Comparison of ENCODE assay signal across 1 cellular context in genomic region chr1:241460098-241460873, GRCh38.
TF ChIP-seq lines count a peak whose summit lies in the region.

No MANE protein-coding gene starts in this region.

TF ChIP-seq in HEK293, 187 proteins besides CTCF, POLR2A, EP300 and RAD21 (continued from another document):
- TF ChIP-seq ZNF449 (tag by site-specific recombination; IDR thresholded peaks at IDR 0.05) (0 out of 2 replicates have a peak, but pooled peaks have one; percentile 25), ZNF596 (tag by site-specific recombination; IDR thresholded peaks at IDR 0.05) (0 out of 2 replicates have a peak, but pooled peaks have one; percentile 62), SCRT1 (tag by site-specific recombination; IDR thresholded peaks at IDR 0.05; ENCODE audit: borderline replicate concordance) (0 out of 2 replicates have a peak, but pooled peaks have one; percentile 45), SETDB1 (IDR thresholded peaks at IDR 0.05; ENCODE audit: insufficient read length, low read length) (no peak), GLI2 (tag by site-specific recombination; IDR thresholded peaks at IDR 0.05; ENCODE audit: borderline replicate concordance, low read depth) (peak; percentile 97), ZNF610 (tag by site-specific recombination; IDR thresholded peaks at IDR 0.05; ENCODE audit: borderline replicate concordance) (peak; percentile 73; the same call in 1 of the 2 replicates), ZNF138 (tag by site-specific recombination; IDR thresholded peaks at IDR 0.05; ENCODE audit: borderline replicate concordance) (no peak), PRDM4 (tag by site-specific recombination; IDR thresholded peaks at IDR 0.05) (no peak), ZSCAN30 (tag by site-specific recombination; IDR thresholded peaks at IDR 0.05) (peak; percentile 58; the same call in 1 of the 2 replicates), TRIM28 (IDR thresholded peaks at IDR 0.05; ENCODE audit: borderline replicate concordance, low read length) (no peak), ZNF521 (tag by site-specific recombination; IDR thresholded peaks at IDR 0.05) (no peak), ZSCAN23 (tag by site-specific recombination; IDR thresholded peaks at IDR 0.05) (peak; percentile 92), FEZF1 (tag by site-specific recombination; IDR thresholded peaks at IDR 0.05) (peak; percentile 86), ZNF423 (tag by site-specific recombination; IDR thresholded peaks at IDR 0.05) (peak; percentile 78), KLF8 (tag by site-specific recombination; IDR thresholded peaks at IDR 0.05) (peak; percentile 97), ZNF639 (tag by site-specific recombination; IDR thresholded peaks at IDR 0.05) (peak; percentile 93; the same call in 1 of the 2 replicates), ZNF585B (tag by site-specific recombination; IDR thresholded peaks at IDR 0.05) (no peak), GLIS2 (tag by site-specific recombination; IDR thresholded peaks at IDR 0.05) (no peak), ZIC2 (tag by site-specific recombination; IDR thresholded peaks at IDR 0.05) (peak; percentile 67), ZNF837 (tag by site-specific recombination; IDR thresholded peaks at IDR 0.05) (no peak), OVOL3 (tag by site-specific recombination; IDR thresholded peaks at IDR 0.05) (peak; percentile 91; the same call in 1 of the 2 replicates), ZNF514 (tag by site-specific recombination; IDR thresholded peaks at IDR 0.05) (no peak), ZNF558 (tag by site-specific recombination; IDR thresholded peaks at IDR 0.05) (no peak), ZNF658 (tag by site-specific recombination; IDR thresholded peaks at IDR 0.05) (no peak), ZEB2 (tag by site-specific recombination; IDR thresholded peaks at IDR 0.05) (peak; percentile 72), ZFP69B (tag by site-specific recombination; IDR thresholded peaks at IDR 0.05) (no peak), ZNF202 (tag by site-specific recombination; IDR thresholded peaks at IDR 0.05; ENCODE audit: borderline replicate concordance) (no peak), ZNF148 (tag by site-specific recombination; IDR thresholded peaks at IDR 0.05; ENCODE audit: borderline replicate concordance) (no peak), ZNF677 (tag by site-specific recombination; IDR thresholded peaks at IDR 0.05) (no peak), SP3 (tag by site-specific recombination; IDR thresholded peaks at IDR 0.05) (no peak), ZNF37A (tag by site-specific recombination; IDR thresholded peaks at IDR 0.05) (no peak), ZNF530 (tag by site-specific recombination; IDR thresholded peaks at IDR 0.05; ENCODE audit: low read depth) (no peak), WT1 (tag by site-specific recombination; IDR thresholded peaks at IDR 0.05) (peak; percentile 83), ZNF324 (tag by site-specific recombination; IDR thresholded peaks at IDR 0.05) (no peak), ZFP41 (tag by site-specific recombination; IDR thresholded peaks at IDR 0.05; ENCODE audit: borderline replicate concordance) (no peak), GFI1B (tag by site-specific recombination; IDR thresholded peaks at IDR 0.05) (peak; percentile 21; the same call in 1 of the 2 replicates), ZNF561 (tag by site-specific recombination; IDR thresholded peaks at IDR 0.05; ENCODE audit: borderline replicate concordance) (peak; percentile 89; the same call in 1 of the 2 replicates), ZNF335 (tag by site-specific recombination; conservative IDR thresholded peaks at IDR 0.05) (no peak), ZNF214 (tag by site-specific recombination; IDR thresholded peaks at IDR 0.05; ENCODE audit: borderline replicate concordance) (no peak), ZNF16 (tag by site-specific recombination; IDR thresholded peaks at IDR 0.05; ENCODE audit: low read depth) (no peak), ZNF580 (tag by site-specific recombination; IDR thresholded peaks at IDR 0.05) (peak; percentile 82; the same call in 1 of the 2 replicates), BCL6B (tag by site-specific recombination; IDR thresholded peaks at IDR 0.05) (no peak), ZNF624 (tag by site-specific recombination; IDR thresholded peaks at IDR 0.05) (no peak)
